ENCODE assay signal across 14 cellular contexts in genomic region chr11:114260483-114260882, GRCh38. TPM values are rescaled to one million over a fixed set of nuclear protein-coding genes. Genes with fewer than 3 reads are reported as not detected.
DNase-seq lines count a peak whose midpoint lies in the region; ATAC-seq and TF ChIP-seq lines count a peak whose summit lies in the region.
"Had no signal": no experiment of that assay in that cellular context is flagged by ENCODE, and none has a peak within 500 bp of the region (broad histone marks: within the 10 kb centered on the region; RNA-seq: fewer than 3 reads in every experiment).

No MANE protein-coding gene starts in this region.

- H3K9me3 ChIP-seq in ascending aorta (no peaks in the 10 kb centered on the region), lung (ENCODE audit: control insufficient read depth in 2 of 2, insufficient read depth in 1 of 2, low read length in 1 of 2) (no peaks in the 10 kb centered on the region)
- H3K9me3 ChIP-seq: BLaER1, testis had no signal

- H3K36me3 ChIP-seq in ascending aorta: peaks cover 7 to 24% of the 10 kb centered on the region in 2 donors
- peaks cover 4 to 12% of the 10 kb centered on the region in 2 donors for H3K36me3 ChIP-seq in lung (ENCODE audit: control insufficient read depth in 2 of 2, insufficient read depth in 2 of 2, low read length in 2 of 2)
- H3K36me3 ChIP-seq: BLaER1, cardiac muscle cell had no signal

- H3K27ac ChIP-seq in ascending aorta (peak overlapping the region; percentile 77 to 88), lung (ENCODE audit: low read depth in 1 of 2, low read length in 1 of 2) (peak overlapping the region; percentile 9 to 30), substantia nigra (ENCODE audit: low read depth, low read length, poor library complexity, severe bottlenecking) (peak overlapping the region; percentile 32)
- H3K27ac ChIP-seq: BLaER1, cardiac muscle cell had no signal

- H3K4me1 ChIP-seq in ascending aorta (peaks cover 24 to 44% of the 10 kb centered on the region in 2 donors), lung (ENCODE audit: control insufficient read depth in 2 of 2, insufficient read depth in 2 of 2, low read length in 2 of 2) (peaks cover 13 to 18% of the 10 kb centered on the region in 2 donors)

- no peak for TF ChIP-seq CTCF in GM13976 (IDR thresholded peaks at IDR 0.05; ENCODE audit: borderline replicate concordance, control extremely low read depth, extremely low read depth, insufficient read depth, missing control alignments)
- no peak for TF ChIP-seq CTCF in ascending aorta (IDR thresholded peaks at IDR 0.05)
- TF ChIP-seq CTCF in lung (IDR thresholded peaks at IDR 0.05; ENCODE audit: control extremely low read depth, extremely low read depth): no peak

- WGBS in lung, 2 donors: 68 to 80% methylated on average over 9 of the region's 9 CpGs

- H3K4me3 ChIP-seq in ascending aorta (no peak overlapping the region), lung (no peak overlapping the region)
- H3K4me3 ChIP-seq: BLaER1, cardiac muscle cell, testis had no signal

- H3K27me3 ChIP-seq in ascending aorta (no peaks in the 10 kb centered on the region), lung (ENCODE audit: control insufficient read depth, insufficient read depth) (no peaks in the 10 kb centered on the region)
- H3K27me3 ChIP-seq: BLaER1, cardiac muscle cell, testis had no signal

- in situ Hi-C loops in GM13976 (cut with MboI; ENCODE audit: low sequenced_read_pairs, unreplicated experiment): loop anchor here (10.0 kb wide), 1 partner anchor 266 kb away; no protein-coding TSS in a partner anchor

- ATAC-seq in lung (ENCODE audit: insufficient read depth, low FRiP score) (no peak), GM18867 (IDR thresholded peaks at IDR 0.05; ENCODE audit: unreplicated experiment) (no peak)
- ATAC-seq: activated CD4-positive, CD25-positive, alpha-beta regulatory T cell treated with anti-CD3 and anti-CD28 coated beads, Interleukin-2, amount 50 U/mL, for 24 hours had no signal

- intact Hi-C loops in ascending aorta (cut with DNase I): loop anchor here (2.0 to 5.0 kb wide), 3 partner anchors 63 to 364 kb away; partner anchors contain the start of gene ZBTB16

- DNase-seq in GM13976 (ENCODE audit: low spot score) (peak; percentile 17), ascending aorta (ENCODE audit: low spot score in 2 of 2) (no peak), lung (ENCODE audit: low spot score) (no peak), substantia nigra (lab: John Stamatoyannopoulos, UW) (peak in 2 of 49 donors; percentile 32 to 34), NCI-H187 treated with DMSO at 0.1 percent for 48 hours (lab: John Stamatoyannopoulos, UW) (no peak), SHP77 (lab: John Stamatoyannopoulos, UW) (no peak)
- DNase-seq in stimulated activated CD4-positive, alpha-beta T cell treated with anti-CD3 and anti-CD28 coated beads, Interleukin-2, amount 100 ng/mL, for 24 hours: no peak
- DNase-seq: foreskin melanocyte, GOT3 had no signal

RNA-seq across cellular contexts. Expression of gene NNMT, which starts 35.7 kb away (rescaled TPM):
- total RNA-seq in ascending aorta: 1,040 TPM
- total RNA-seq in lung: 100 to 1,000 TPM in 1 of 2 donors, 10 to 100 TPM in 1; 15.4 to 276 TPM
- polyA plus RNA-seq in lung: 100 to 1,000 TPM; 414 to 523 TPM
- total RNA-seq: cardiac muscle cell had no signal

Comparison
In these comparisons a context has a peak if more than half of its experiments do, and no peak if none do; other contexts are left out.
1. H3K27ac ChIP-seq: peak in every context shown above with its lines; median percentile 82 in ascending aorta; 32 in substantia nigra; 20 in lung.